ENCODE assay signal across 1 cellular context in genomic region chr2:151827564-151828142, GRCh38.
TF ChIP-seq lines count a peak whose summit lies in the region.

No MANE protein-coding gene starts in this region.

TF ChIP-seq in K562, 482 proteins besides CTCF, POLR2A, EP300 and RAD21 (continued from another document and continues in another):
- TF ChIP-seq, protein P1, sequence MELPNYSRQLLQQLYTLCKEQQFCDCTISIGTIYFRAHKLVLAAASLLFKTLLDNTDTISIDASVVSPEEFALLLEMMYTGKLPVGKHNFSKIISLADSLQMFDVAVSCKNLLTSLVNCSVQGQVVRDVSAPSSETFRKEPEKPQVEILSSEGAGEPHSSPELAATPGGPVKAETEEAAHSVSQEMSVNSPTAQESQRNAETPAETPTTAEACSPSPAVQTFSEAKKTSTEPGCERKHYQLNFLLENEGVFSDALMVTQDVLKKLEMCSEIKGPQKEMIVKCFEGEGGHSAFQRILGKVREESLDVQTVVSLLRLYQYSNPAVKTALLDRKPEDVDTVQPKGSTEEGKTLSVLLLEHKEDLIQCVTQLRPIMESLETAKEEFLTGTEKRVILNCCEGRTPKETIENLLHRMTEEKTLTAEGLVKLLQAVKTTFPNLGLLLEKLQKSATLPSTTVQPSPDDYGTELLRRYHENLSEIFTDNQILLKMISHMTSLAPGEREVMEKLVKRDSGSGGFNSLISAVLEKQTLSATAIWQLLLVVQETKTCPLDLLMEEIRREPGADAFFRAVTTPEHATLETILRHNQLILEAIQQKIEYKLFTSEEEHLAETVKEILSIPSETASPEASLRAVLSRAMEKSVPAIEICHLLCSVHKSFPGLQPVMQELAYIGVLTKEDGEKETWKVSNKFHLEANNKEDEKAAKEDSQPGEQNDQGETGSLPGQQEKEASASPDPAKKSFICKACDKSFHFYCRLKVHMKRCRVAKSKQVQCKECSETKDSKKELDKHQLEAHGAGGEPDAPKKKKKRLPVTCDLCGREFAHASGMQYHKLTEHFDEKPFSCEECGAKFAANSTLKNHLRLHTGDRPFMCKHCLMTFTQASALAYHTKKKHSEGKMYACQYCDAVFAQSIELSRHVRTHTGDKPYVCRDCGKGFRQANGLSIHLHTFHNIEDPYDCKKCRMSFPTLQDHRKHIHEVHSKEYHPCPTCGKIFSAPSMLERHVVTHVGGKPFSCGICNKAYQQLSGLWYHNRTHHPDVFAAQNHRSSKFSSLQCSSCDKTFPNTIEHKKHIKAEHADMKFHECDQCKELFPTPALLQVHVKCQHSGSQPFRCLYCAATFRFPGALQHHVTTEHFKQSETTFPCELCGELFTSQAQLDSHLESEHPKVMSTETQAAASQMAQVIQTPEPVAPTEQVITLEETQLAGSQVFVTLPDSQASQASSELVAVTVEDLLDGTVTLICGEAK (IDR thresholded peaks at IDR 0.05), result no peak
- TF ChIP-seq, protein P1 (CRISPR knock-in tag; IDR thresholded peaks at IDR 0.05), result no peak
- peak in 1 of 2 experiments; percentile 43; a peak in 1 of 4 replicates for TF ChIP-seq RCOR1 (IDR thresholded peaks at IDR 0.05; ENCODE audit: borderline replicate concordance in 1 of 2, low read depth in 2 of 2, low read length in 2 of 2)
- no peak for TF ChIP-seq MYNN (IDR thresholded peaks at IDR 0.05)
- no peak for TF ChIP-seq MYNN (CRISPR knock-in tag; IDR thresholded peaks at IDR 0.05)
- TF ChIP-seq EGR1 (conservative IDR thresholded peaks at IDR 0.05), result no peak; the same call in 1 of the 2 replicates
- 0 out of 2 replicates have a peak, but pooled peaks have one; percentile 13 for TF ChIP-seq SMARCA4 (IDR thresholded peaks at IDR 0.05)
- TF ChIP-seq, protein P2, sequence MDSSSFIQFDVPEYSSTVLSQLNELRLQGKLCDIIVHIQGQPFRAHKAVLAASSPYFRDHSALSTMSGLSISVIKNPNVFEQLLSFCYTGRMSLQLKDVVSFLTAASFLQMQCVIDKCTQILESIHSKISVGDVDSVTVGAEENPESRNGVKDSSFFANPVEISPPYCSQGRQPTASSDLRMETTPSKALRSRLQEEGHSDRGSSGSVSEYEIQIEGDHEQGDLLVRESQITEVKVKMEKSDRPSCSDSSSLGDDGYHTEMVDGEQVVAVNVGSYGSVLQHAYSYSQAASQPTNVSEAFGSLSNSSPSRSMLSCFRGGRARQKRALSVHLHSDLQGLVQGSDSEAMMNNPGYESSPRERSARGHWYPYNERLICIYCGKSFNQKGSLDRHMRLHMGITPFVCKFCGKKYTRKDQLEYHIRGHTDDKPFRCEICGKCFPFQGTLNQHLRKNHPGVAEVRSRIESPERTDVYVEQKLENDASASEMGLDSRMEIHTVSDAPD (CRISPR knock-in tag; IDR thresholded peaks at IDR 0.05), result no peak
- no peak for TF ChIP-seq YBX1 (IDR thresholded peaks at IDR 0.05)
- no peak for TF ChIP-seq PTRF (tag; IDR thresholded peaks at IDR 0.05)
- TF ChIP-seq KDM4B (IDR thresholded peaks at IDR 0.05; ENCODE audit: borderline replicate concordance in 2 of 2, low read depth in 1 of 2), result peak in 1 of 2 experiments; percentile 9; a peak in 1 of 4 replicates
- no peak for TF ChIP-seq TEAD1 (CRISPR knock-in tag; IDR thresholded peaks at IDR 0.05)
- TF ChIP-seq FOXK2 (conservative IDR thresholded peaks at IDR 0.05 in 1 of 2, IDR thresholded peaks at IDR 0.05 in 1 of 2; ENCODE audit: low read depth in 2 of 2), result no peak
- no peak for TF ChIP-seq ZNF696 (CRISPR knock-in tag; conservative IDR thresholded peaks at IDR 0.05)
- TF ChIP-seq HNRNPH1 (optimal IDR thresholded peaks at IDR 0.05; ENCODE audit: low read depth, low read length), result no peak
- TF ChIP-seq ZBTB43 (CRISPR knock-in tag; IDR thresholded peaks at IDR 0.05), result no peak
- no peak for TF ChIP-seq KLF10 (CRISPR knock-in tag; IDR thresholded peaks at IDR 0.05)
- no peak for TF ChIP-seq MED1 (CRISPR knock-in tag; IDR thresholded peaks at IDR 0.05; ENCODE audit: borderline replicate concordance)
- TF ChIP-seq, protein P3, sequence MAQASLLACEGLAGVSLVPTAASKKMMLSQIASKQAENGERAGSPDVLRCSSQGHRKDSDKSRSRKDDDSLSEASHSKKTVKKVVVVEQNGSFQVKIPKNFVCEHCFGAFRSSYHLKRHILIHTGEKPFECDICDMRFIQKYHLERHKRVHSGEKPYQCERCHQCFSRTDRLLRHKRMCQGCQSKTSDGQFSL (CRISPR knock-in tag; IDR thresholded peaks at IDR 0.05), result no peak
- TF ChIP-seq, protein P3 (tag; IDR thresholded peaks at IDR 0.05), result no peak
- no peak for TF ChIP-seq NBN (IDR thresholded peaks at IDR 0.05; ENCODE audit: low read depth)
- TF ChIP-seq, protein P4, sequence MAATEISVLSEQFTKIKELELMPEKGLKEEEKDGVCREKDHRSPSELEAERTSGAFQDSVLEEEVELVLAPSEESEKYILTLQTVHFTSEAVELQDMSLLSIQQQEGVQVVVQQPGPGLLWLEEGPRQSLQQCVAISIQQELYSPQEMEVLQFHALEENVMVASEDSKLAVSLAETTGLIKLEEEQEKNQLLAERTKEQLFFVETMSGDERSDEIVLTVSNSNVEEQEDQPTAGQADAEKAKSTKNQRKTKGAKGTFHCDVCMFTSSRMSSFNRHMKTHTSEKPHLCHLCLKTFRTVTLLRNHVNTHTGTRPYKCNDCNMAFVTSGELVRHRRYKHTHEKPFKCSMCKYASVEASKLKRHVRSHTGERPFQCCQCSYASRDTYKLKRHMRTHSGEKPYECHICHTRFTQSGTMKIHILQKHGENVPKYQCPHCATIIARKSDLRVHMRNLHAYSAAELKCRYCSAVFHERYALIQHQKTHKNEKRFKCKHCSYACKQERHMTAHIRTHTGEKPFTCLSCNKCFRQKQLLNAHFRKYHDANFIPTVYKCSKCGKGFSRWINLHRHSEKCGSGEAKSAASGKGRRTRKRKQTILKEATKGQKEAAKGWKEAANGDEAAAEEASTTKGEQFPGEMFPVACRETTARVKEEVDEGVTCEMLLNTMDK (IDR thresholded peaks at IDR 0.05; ENCODE audit: borderline replicate concordance, insufficient read depth, low read depth, low read length, poor library complexity, severe bottlenecking), result no peak
- TF ChIP-seq ZNF165 (CRISPR knock-in tag; IDR thresholded peaks at IDR 0.05; ENCODE audit: borderline replicate concordance), result no peak
- TF ChIP-seq FOSL1 (tag; conservative IDR thresholded peaks at IDR 0.05), result no peak
- TF ChIP-seq OTX1 (CRISPR knock-in tag; IDR thresholded peaks at IDR 0.05), result no peak
- no peak for TF ChIP-seq ZNF79 (CRISPR knock-in tag; IDR thresholded peaks at IDR 0.05; ENCODE audit: low read depth)
- TF ChIP-seq RHOXF2B (CRISPR knock-in tag; conservative IDR thresholded peaks at IDR 0.05), result 0 out of 2 replicates have a peak, but pooled peaks have one; percentile 32
- no peak for TF ChIP-seq MYC (IDR thresholded peaks at IDR 0.05; ENCODE audit: low read depth, low read length)
- peak; percentile 88 for TF ChIP-seq MYC (CRISPR knock-in tag; IDR thresholded peaks at IDR 0.05; ENCODE audit: borderline replicate concordance, low read depth)
- TF ChIP-seq GABPB2 (CRISPR knock-in tag; conservative IDR thresholded peaks at IDR 0.05), result no peak
- TF ChIP-seq SRSF1 (IDR thresholded peaks at IDR 0.05; ENCODE audit: low read depth, low read length), result 0 out of 2 replicates have a peak, but pooled peaks have one; percentile 61
- TF ChIP-seq CHAMP1 (IDR thresholded peaks at IDR 0.05), result no peak
- TF ChIP-seq SIN3A (IDR thresholded peaks at IDR 0.05; ENCODE audit: borderline replicate concordance in 2 of 2, control insufficient read depth in 1 of 2, low read depth in 2 of 2, low read length in 2 of 2), result 0 out of 4 replicates have a peak, but pooled peaks of 1 of the 2 experiments have one; percentile 0
- TF ChIP-seq NUFIP1 (IDR thresholded peaks at IDR 0.05; ENCODE audit: partially characterized antibody), result no peak
- TF ChIP-seq ETV1 (tag; conservative IDR thresholded peaks at IDR 0.05; ENCODE audit: low read depth), result 0 out of 2 replicates have a peak, but pooled peaks have one; percentile 5
- TF ChIP-seq E2F5 (CRISPR knock-in tag; IDR thresholded peaks at IDR 0.05), result no peak
- TF ChIP-seq MAFK (IDR thresholded peaks at IDR 0.05; ENCODE audit: low read length), result no peak
